Comparison of ENCODE assay signal across 39 cellular contexts in genomic region chr6:41135062-41135832, GRCh38. TPM values are rescaled to one million over a fixed set of nuclear protein-coding genes. Genes with fewer than 3 reads are reported as not detected.
"Had no signal": no experiment of that assay in that cellular context is flagged by ENCODE, and none has a peak within 500 bp of the region (broad histone marks: within the 10 kb centered on the region; RNA-seq: fewer than 3 reads in every experiment).

No MANE protein-coding gene starts in this region.

- H3K9me3 ChIP-seq: Peyer's patch, SJSA1, SK-N-SH had no signal

- H3K9ac ChIP-seq: SK-N-SH had no signal

- H3K27ac ChIP-seq: Peyer's patch, SJSA1, WERI-Rb-1 had no signal

- H3K4me1 ChIP-seq: Peyer's patch, SJSA1 had no signal

- H3K27me3 ChIP-seq: Peyer's patch had no signal

- H3K4me1 Mint-ChIP-seq: activated CD4-positive, alpha-beta T cell treated with anti-CD3 and anti-CD28 coated beads, Interleukin-2, amount 10 ng/mL, durations not matched to agents 24 days and 14 days; activated naive CD8-positive, alpha-beta T cell treated with anti-CD3 and anti-CD28 coated beads, Interleukin-2, amount 50 U/mL, for 24 hours; activated T-helper 17 cell treated with anti-CD3 and anti-CD28 coated beads, Interleukin-2, amount 50 U/mL, for 72 hours; brain had no signal

- H3K36me3 ChIP-seq: SJSA1, WERI-Rb-1 had no signal

- H3K27ac Mint-ChIP-seq: activated CD4-positive, alpha-beta T cell treated with anti-CD3 and anti-CD28 coated beads, Interleukin-2, amount 10 ng/mL, durations not matched to agents 24 days and 14 days; activated CD8-positive, alpha-beta T cell treated with anti-CD3 and anti-CD28 coated beads for 36 hours; activated naive CD4-positive, alpha-beta T cell treated with anti-CD3 and anti-CD28 coated beads for 36 hours; activated naive CD8-positive, alpha-beta T cell; activated naive CD8-positive, alpha-beta T cell treated with anti-CD3 and anti-CD28 coated beads, Interleukin-2, amount 50 U/mL, for 24 hours; activated T-cell treated with anti-CD3 and anti-CD28 coated beads, Interleukin-2, amount 50 U/mL, for 72 hours; activated T-helper 17 cell treated with anti-CD3 and anti-CD28 coated beads, Interleukin-2, amount 50 U/mL, for 72 hours; brain; T-helper 1 cell treated with Interleukin-12 subunit alpha and Interleukin-12 subunit beta and Interleukin-4 antibody, amounts not matched to agents 30 μg/mL and 1 μg/mL, for 36 hours; T-helper 2 cell treated with Interferon-gamma antibody and Interleukin-4, amounts not matched to agents 5 μg/mL and 100 μg/mL, for 36 hours had no signal

- H3K4me3 ChIP-seq: Peyer's patch, SJSA1 had no signal

- DNase-seq: activated CD4-positive, alpha-beta T cell treated with anti-CD3 and anti-CD28 coated beads, Interleukin-2, amount 10 ng/mL, durations not matched to agents 24 days and 14 days; activated CD4-positive, alpha-beta T cell treated with anti-CD3 and anti-CD28 coated beads, Interleukin-2, amount 50 U/mL, for 4 hours; activated CD8-positive, alpha-beta T cell treated with anti-CD3 and anti-CD28 coated beads for 36 hours; activated gamma-delta T cell; activated naive CD4-positive, alpha-beta T cell treated with anti-CD3 and anti-CD28 coated beads for 36 hours; activated naive CD8-positive, alpha-beta T cell treated with anti-CD3 and anti-CD28 coated beads, Interleukin-2, amount 50 U/mL, for 24 hours; activated T-cell treated with anti-CD3 and anti-CD28 coated beads, Interleukin-2, amount 50 U/mL, for 1 hour; activated T-cell treated with anti-CD3 and anti-CD28 coated beads, Interleukin-2, amount 50 U/mL, for 72 hours; anterior cingulate cortex; caudate nucleus; cerebellar nuclear complex; Karpas-422; NCI-H1105; NCI-H1436; NCI-H1694; NCI-H1930; NCI-H2081 treated with DMSO at 0.1 percent for 48 hours; NCI-H226; NCI-H446 treated with DMSO at 0.1 percent for 48 hours; NCI-H524; NCI-H69; NCI-H82; NK-92 treated with Interleukin-12 subunit alpha and Interleukin-12 subunit beta, amount 100 ng/mL, for 24 hours; PC-3; Peyer's patch; RPMI8226; SHP77 treated with DMSO at 0.1 percent for 48 hours; SK-N-SH; WERI-Rb-1 had no signal

- FAIRE-seq: TTC549 had no signal

- H3K9me3 Mint-ChIP-seq: activated CD4-positive, alpha-beta T cell treated with anti-CD3 and anti-CD28 coated beads, Interleukin-2, amount 10 ng/mL, durations not matched to agents 24 days and 14 days; activated CD8-positive, alpha-beta T cell treated with anti-CD3 and anti-CD28 coated beads for 36 hours; activated naive CD4-positive, alpha-beta T cell treated with anti-CD3 and anti-CD28 coated beads for 36 hours; activated naive CD8-positive, alpha-beta T cell treated with anti-CD3 and anti-CD28 coated beads, Interleukin-2, amount 50 U/mL, for 24 hours; activated T-cell treated with anti-CD3 and anti-CD28 coated beads, Interleukin-2, amount 50 U/mL, for 72 hours; activated T-helper 17 cell treated with anti-CD3 and anti-CD28 coated beads, Interleukin-2, amount 50 U/mL, for 72 hours; brain; T-helper 1 cell treated with Interleukin-12 subunit alpha and Interleukin-12 subunit beta and Interleukin-4 antibody, amounts not matched to agents 30 μg/mL and 1 μg/mL, for 36 hours; T-helper 2 cell treated with Interferon-gamma antibody and Interleukin-4, amounts not matched to agents 5 μg/mL and 100 μg/mL, for 36 hours had no signal

- H3K27me3 Mint-ChIP-seq: activated CD4-positive, alpha-beta T cell treated with anti-CD3 and anti-CD28 coated beads, Interleukin-2, amount 10 ng/mL, durations not matched to agents 24 days and 14 days; activated CD8-positive, alpha-beta T cell treated with anti-CD3 and anti-CD28 coated beads for 36 hours; activated naive CD8-positive, alpha-beta T cell; activated naive CD8-positive, alpha-beta T cell treated with anti-CD3 and anti-CD28 coated beads, Interleukin-2, amount 50 U/mL, for 24 hours; activated T-helper 17 cell treated with anti-CD3 and anti-CD28 coated beads, Interleukin-2, amount 50 U/mL, for 72 hours; brain had no signal

- H3K4me2 ChIP-seq: SK-N-SH had no signal

- H3K4me3 Mint-ChIP-seq: activated CD4-positive, alpha-beta T cell treated with anti-CD3 and anti-CD28 coated beads, Interleukin-2, amount 10 ng/mL, durations not matched to agents 24 days and 14 days; activated CD8-positive, alpha-beta T cell treated with anti-CD3 and anti-CD28 coated beads for 36 hours; activated naive CD4-positive, alpha-beta T cell treated with anti-CD3 and anti-CD28 coated beads for 36 hours; activated naive CD8-positive, alpha-beta T cell; activated naive CD8-positive, alpha-beta T cell treated with anti-CD3 and anti-CD28 coated beads, Interleukin-2, amount 50 U/mL, for 24 hours; activated T-cell treated with anti-CD3 and anti-CD28 coated beads, Interleukin-2, amount 50 U/mL, for 72 hours; activated T-helper 17 cell treated with anti-CD3 and anti-CD28 coated beads, Interleukin-2, amount 50 U/mL, for 72 hours; brain; T-helper 1 cell treated with Interleukin-12 subunit alpha and Interleukin-12 subunit beta and Interleukin-4 antibody, amounts not matched to agents 30 μg/mL and 1 μg/mL, for 36 hours; T-helper 2 cell treated with Interferon-gamma antibody and Interleukin-4, amounts not matched to agents 5 μg/mL and 100 μg/mL, for 36 hours had no signal

- ATAC-seq: activated CD8-positive, alpha-beta T cell treated with anti-CD3 and anti-CD28 coated beads for 36 hours; activated naive CD8-positive, alpha-beta T cell treated with anti-CD3 and anti-CD28 coated beads, Interleukin-2, amount 50 U/mL, for 24 hours; activated T-cell treated with anti-CD3 and anti-CD28 coated beads, Interleukin-2, amount 50 U/mL, for 72 hours; activated T-helper 17 cell treated with anti-CD3 and anti-CD28 coated beads, Interleukin-2, amount 50 U/mL, for 72 hours; PC-3 had no signal

RNA-seq across cellular contexts. Expression of gene TREML1, which starts 18.9 kb away (rescaled TPM):
- total RNA-seq: activated CD4-positive, alpha-beta T cell treated with anti-CD3 and anti-CD28 coated beads, Interleukin-2, amount 10 ng/mL, durations not matched to agents 24 days and 14 days; activated CD8-positive, alpha-beta memory T cell treated with anti-CD3 and anti-CD28 coated beads for 36 hours; activated CD8-positive, alpha-beta T cell treated with anti-CD3 and anti-CD28 coated beads for 36 hours; activated naive CD4-positive, alpha-beta T cell treated with anti-CD3 and anti-CD28 coated beads for 36 hours; activated T-cell treated with anti-CD3 and anti-CD28 coated beads, Interleukin-2, amount 50 U/mL, for 72 hours; activated T-helper 17 cell treated with anti-CD3 and anti-CD28 coated beads, Interleukin-2, amount 50 U/mL, for 72 hours; bronchial epithelial cell; MCF 10A; PC-3; Peyer's patch; SJSA1 had no signal
- polyA plus RNA-seq: SK-N-SH had no signal

RNA-seq across cellular contexts. Expression of gene TREM2, which starts 27.7 kb away (rescaled TPM):
- total RNA-seq: activated CD4-positive, alpha-beta T cell treated with anti-CD3 and anti-CD28 coated beads, Interleukin-2, amount 10 ng/mL, durations not matched to agents 24 days and 14 days; activated CD8-positive, alpha-beta memory T cell treated with anti-CD3 and anti-CD28 coated beads for 36 hours; activated CD8-positive, alpha-beta T cell treated with anti-CD3 and anti-CD28 coated beads for 36 hours; activated naive CD4-positive, alpha-beta T cell treated with anti-CD3 and anti-CD28 coated beads for 36 hours; activated T-cell treated with anti-CD3 and anti-CD28 coated beads, Interleukin-2, amount 50 U/mL, for 72 hours; activated T-helper 17 cell treated with anti-CD3 and anti-CD28 coated beads, Interleukin-2, amount 50 U/mL, for 72 hours; PC-3; SJSA1 had no signal
- polyA plus RNA-seq: SK-N-SH had no signal
